10 cellular contexts compared by ENCODE assay signal in the genomic region with DNA sequence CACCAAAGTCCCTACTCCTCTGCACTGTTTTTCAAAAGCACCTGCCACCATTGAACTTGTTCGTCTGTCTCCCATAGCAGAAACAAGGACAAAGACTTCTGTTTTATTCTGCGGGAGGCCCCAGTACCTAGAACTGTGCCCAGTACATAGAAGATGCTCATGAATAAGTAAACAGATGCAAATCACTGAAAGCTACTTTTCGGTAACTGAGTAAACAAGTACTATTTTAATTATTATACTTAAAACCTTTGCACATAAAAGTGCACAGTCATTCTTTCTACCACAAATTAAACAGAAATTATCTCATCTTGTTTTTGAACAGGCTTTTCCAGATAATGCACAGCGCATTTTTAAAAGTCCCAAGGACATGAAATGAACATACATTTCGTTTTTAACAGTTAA. TPM values are rescaled to one million over a fixed set of nuclear protein-coding genes. Genes with fewer than 3 reads are reported as not detected.
A peak's percentile ranks its signal among the peaks of the same experiment; 100 is the strongest.
DNase-seq lines count a peak whose midpoint lies in the region; ATAC-seq lines count a peak whose summit lies in the region.
"Had no signal": no experiment of that assay in that cellular context is flagged by ENCODE, and none has a peak within 500 bp of the region (broad histone marks: within the 10 kb centered on the region; RNA-seq: fewer than 3 reads in every experiment).

No MANE protein-coding gene starts in this region.

- ATAC-seq in CD4-positive, CD25-positive, alpha-beta regulatory T cell (ENCODE audit: low read depth in 2 of 2), result peak; percentile 7 to 8
- peak; percentile 12 to 14 for ATAC-seq in naive thymus-derived CD8-positive, alpha-beta T cell
- ATAC-seq in HG03354 (IDR thresholded peaks at IDR 0.05; ENCODE audit: poor library complexity, severe bottlenecking, unreplicated experiment), result no peak
- ATAC-seq in HG02571 (IDR thresholded peaks at IDR 0.05; ENCODE audit: unreplicated experiment), result no peak

- peak overlapping the region; percentile 98 to 100 (median 98) for H3K4me3 Mint-ChIP-seq in CD4-positive, CD25-positive, alpha-beta regulatory T cell
- H3K4me3 Mint-ChIP-seq in naive thymus-derived CD8-positive, alpha-beta T cell, result peak overlapping the region; percentile 79 to 100 (median 98)

- peaks cover 73% of the 10 kb centered on the region for H3K4me1 ChIP-seq in CD4-positive, CD25-positive, alpha-beta regulatory T cell (ENCODE audit: control insufficient read depth, insufficient read depth, low read length, poor library complexity, severe bottlenecking)

- peak overlapping the region; percentile 79 to 99 (median 97) for H3K27ac Mint-ChIP-seq in CD4-positive, CD25-positive, alpha-beta regulatory T cell
- peak overlapping the region; percentile 89 to 99 (median 95) for H3K27ac Mint-ChIP-seq in naive thymus-derived CD8-positive, alpha-beta T cell

- no peaks in the 10 kb centered on the region for H3K27me3 ChIP-seq in CD4-positive, CD25-positive, alpha-beta regulatory T cell (ENCODE audit: control insufficient read depth, insufficient read depth, low read length)
- H3K27me3 ChIP-seq: adrenal gland had no signal

- peak in 2 of 3 donors; percentile 57 to 75 for DNase-seq in CD4-positive, CD25-positive, alpha-beta regulatory T cell
- DNase-seq in NCI-H526 (lab: John Stamatoyannopoulos, UW), result peak; percentile 90 to 94
- DNase-seq in caudate nucleus (lab: John Stamatoyannopoulos, UW), result no peak
- peak in 1 of 10 donors; percentile 12 for DNase-seq in naive thymus-derived CD8-positive, alpha-beta T cell
- DNase-seq in retina, result no peak
- no peak for DNase-seq in ecto neural progenitor cell (ENCODE audit: low spot score)
- DNase-seq: NCI-H748 treated with DMSO at 0.1 percent for 48 hours had no signal

- H3K9me3 ChIP-seq in CD4-positive, CD25-positive, alpha-beta regulatory T cell (ENCODE audit: control insufficient read depth in 2 of 2, low read length in 2 of 2), result no peaks in the 10 kb centered on the region
- H3K9me3 ChIP-seq: adrenal gland had no signal

- H3K4me1 Mint-ChIP-seq in CD4-positive, CD25-positive, alpha-beta regulatory T cell, result peaks cover 14 to 60% (median 36%) of the 10 kb centered on the region in 4 donors
- H3K4me1 Mint-ChIP-seq in naive thymus-derived CD8-positive, alpha-beta T cell, result peaks cover 26 to 76% (median 55%) of the 10 kb centered on the region in 4 donors

- peaks cover 15% of the 10 kb centered on the region for H3K36me3 ChIP-seq in CD4-positive, CD25-positive, alpha-beta regulatory T cell (ENCODE audit: control insufficient read depth, insufficient read depth, low read length)
- H3K36me3 ChIP-seq: adrenal gland had no signal

- H3K36me3 Mint-ChIP-seq in CD4-positive, CD25-positive, alpha-beta regulatory T cell, result peaks cover 4% of the 10 kb centered on the region
- H3K36me3 Mint-ChIP-seq in naive thymus-derived CD8-positive, alpha-beta T cell, result peaks cover 4 to 32% (median 13%) of the 10 kb centered on the region in 3 donors

- peak overlapping the region; percentile 77 for H3K27ac ChIP-seq in CD4-positive, CD25-positive, alpha-beta regulatory T cell (ENCODE audit: insufficient read depth, low read length, poor library complexity, severe bottlenecking)
- peak overlapping the region; percentile 39 for H3K27ac ChIP-seq in caudate nucleus (ENCODE audit: low read depth, low read length)
- H3K27ac ChIP-seq: adrenal gland had no signal

- POLR2A ChIA-PET in naive thymus-derived CD8-positive, alpha-beta T cell (lab: Charles Lee), result interaction anchor here (0.6 to 14.4 kb wide), 11 partner anchors 8 to 1230 kb away, joined by 3 to 457 read pairs (median 4); a partner anchor contains a TSS

- H3K27me3 Mint-ChIP-seq in CD4-positive, CD25-positive, alpha-beta regulatory T cell, result peaks cover 10% of the 10 kb centered on the region
- peaks cover 0 to 2% (median 0%) of the 10 kb centered on the region in 5 donors for H3K27me3 Mint-ChIP-seq in naive thymus-derived CD8-positive, alpha-beta T cell

- H3K4me3 ChIP-seq in CD4-positive, CD25-positive, alpha-beta regulatory T cell (ENCODE audit: low read depth, low read length), result peak overlapping the region; percentile 97
- H3K4me3 ChIP-seq: adrenal gland had no signal

- H3K9me3 Mint-ChIP-seq in CD4-positive, CD25-positive, alpha-beta regulatory T cell, result no peaks in the 10 kb centered on the region
- no peaks in the 10 kb centered on the region for H3K9me3 Mint-ChIP-seq in naive thymus-derived CD8-positive, alpha-beta T cell

RNA-seq across cellular contexts. Expression of a gene that starts 3.8 kb away (rescaled TPM):
- total RNA-seq in CD4-positive, CD25-positive, alpha-beta regulatory T cell, result 351 TPM
- 100 to 1,000 TPM; 210 to 266 (median 227) TPM for polyA plus RNA-seq in CD4-positive, CD25-positive, alpha-beta regulatory T cell
- total RNA-seq in naive thymus-derived CD8-positive, alpha-beta T cell, result 100 to 1,000 TPM; 455 to 471 TPM
- polyA plus RNA-seq in naive thymus-derived CD8-positive, alpha-beta T cell, result 100 to 1,000 TPM; 169 to 207 (median 201) TPM

RNA-seq across cellular contexts. Expression of a gene that starts 59.1 kb away (rescaled TPM):
- 1.3 TPM for total RNA-seq in CD4-positive, CD25-positive, alpha-beta regulatory T cell
- polyA plus RNA-seq in CD4-positive, CD25-positive, alpha-beta regulatory T cell, result 1 to 10 TPM; 1.1 to 3.4 (median 1.4) TPM
- total RNA-seq in naive thymus-derived CD8-positive, alpha-beta T cell, result under 1 TPM; 0.69 to 0.83 TPM
- polyA plus RNA-seq in naive thymus-derived CD8-positive, alpha-beta T cell, result not detected

Comparison
In these comparisons a context has a peak if more than half of its experiments do, and no peak if none do; other contexts are left out.
1. ATAC-seq: peak in CD4-positive, CD25-positive, alpha-beta regulatory T cell (2 of 2) and naive thymus-derived CD8-positive, alpha-beta T cell (2 of 2); none in HG03354 (single experiment) and HG02571 (single experiment).
2. DNase-seq: peak in CD4-positive, CD25-positive, alpha-beta regulatory T cell (2 of 3) and NCI-H526 (2 of 2); none in caudate nucleus (0 of 61), retina (single experiment) and ecto neural progenitor cell (single experiment).